In the genomic region with DNA sequence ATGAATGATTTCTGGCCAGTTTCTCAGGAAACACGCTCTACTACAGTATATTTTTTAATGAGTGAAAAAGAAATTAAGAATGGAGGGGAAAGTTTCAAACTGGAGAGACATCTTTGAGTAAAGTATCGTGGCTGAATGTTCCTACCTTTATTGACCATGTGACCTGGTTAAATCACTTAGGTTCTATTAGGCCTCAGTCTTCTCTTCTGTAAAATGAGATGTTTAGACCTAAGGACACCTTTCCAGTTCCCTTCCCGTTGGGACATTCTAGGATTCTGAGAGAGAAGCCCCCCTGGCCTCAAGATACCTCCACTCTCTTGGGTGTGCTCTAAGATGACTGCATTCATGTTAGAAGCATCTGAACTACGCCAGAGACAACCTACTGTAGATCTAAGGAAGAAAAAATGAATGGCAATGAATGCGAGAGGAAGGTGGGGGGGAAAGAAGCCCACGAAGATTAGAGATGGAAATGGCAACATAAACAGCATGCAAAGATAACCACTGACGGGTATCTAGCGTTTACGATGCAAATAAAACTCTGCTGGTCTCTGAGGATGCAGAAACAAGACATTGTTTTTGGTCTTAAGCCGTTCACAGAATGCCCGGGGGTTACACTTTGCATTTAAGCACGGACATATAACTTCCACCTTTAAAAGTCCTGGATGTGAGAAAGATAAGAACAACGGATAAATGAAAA, we compare ENCODE assay signal across 8 cellular contexts. TPM values are rescaled to one million over a fixed set of nuclear protein-coding genes. Genes with fewer than 3 reads are reported as not detected.
A peak's percentile ranks its signal among the peaks of the same experiment; 100 is the strongest.
DNase-seq lines count a peak whose midpoint lies in the region; ATAC-seq and TF ChIP-seq lines count a peak whose summit lies in the region.

No MANE protein-coding gene starts in this region.

- WGBS in transverse colon (ENCODE audit: low coverage in 1 of 2), 2 donors: 15 to 18% methylated on average over 12 to 13 of the region's 13 CpGs

- no peak for TF ChIP-seq POLR2A in transverse colon (IDR thresholded peaks at IDR 0.05)

- TF ChIP-seq EP300 in transverse colon (IDR thresholded peaks at IDR 0.05; ENCODE audit: low read depth): no peak

- peaks cover 8% of the 10 kb centered on the region for H3K27me3 Mint-ChIP-seq in activated T-helper 1 cell treated with anti-CD3 and anti-CD28 coated beads, Interleukin-12 subunit alpha, Interleukin-12 subunit beta, Interleukin-2, Interleukin-4 antibody, amounts not matched to agents 30 ng/mL and 10 ng/mL and 1 ng/mL, durations not matched to agents 14 hours and 24 hours and 36 hours (ENCODE audit: insufficient read depth)

- H3K4me3 ChIP-seq in GM12865 (ENCODE audit: low read depth, low read length) (peak overlapping the region; percentile 75), transverse colon (peak overlapping the region; percentile 8 to 100 (median 90))

- no peaks in the 10 kb centered on the region for H3K36me3 ChIP-seq in transverse colon

- H3K36me3 Mint-ChIP-seq in activated T-helper 1 cell treated with anti-CD3 and anti-CD28 coated beads, Interleukin-12 subunit alpha, Interleukin-12 subunit beta, Interleukin-2, Interleukin-4 antibody, amounts not matched to agents 30 ng/mL and 10 ng/mL and 1 ng/mL, durations not matched to agents 14 hours and 24 hours and 36 hours (ENCODE audit: low read depth): peaks cover 14% of the 10 kb centered on the region

- no peaks in the 10 kb centered on the region for H3K9me3 Mint-ChIP-seq in activated T-helper 1 cell treated with anti-CD3 and anti-CD28 coated beads, Interleukin-12 subunit alpha, Interleukin-12 subunit beta, Interleukin-2, Interleukin-4 antibody, amounts not matched to agents 30 ng/mL and 10 ng/mL and 1 ng/mL, durations not matched to agents 14 hours and 24 hours and 36 hours

- H3K27ac Mint-ChIP-seq in activated T-helper 1 cell treated with anti-CD3 and anti-CD28 coated beads, Interleukin-12 subunit alpha, Interleukin-12 subunit beta, Interleukin-2, Interleukin-4 antibody, amounts not matched to agents 30 ng/mL and 10 ng/mL and 1 ng/mL, durations not matched to agents 14 hours and 24 hours and 36 hours: peak overlapping the region; percentile 95

- H3K27ac ChIP-seq in layer of hippocampus (ENCODE audit: low read depth, low read length) (peak overlapping the region; percentile 66), transverse colon (peak overlapping the region; percentile 97 to 99 (median 98))

- H3K27me3 ChIP-seq in layer of hippocampus (ENCODE audit: control insufficient read depth, insufficient read depth, low read length) (no peaks in the 10 kb centered on the region), transverse colon (no peaks in the 10 kb centered on the region)

- in situ Hi-C loops in transverse colon (cut with MboI; ENCODE audit: low pct_ligation_motif_present in 1 of 4, low pct_unique_long_range_greater_than_20kb in 1 of 4, low sequenced_read_pairs in 3 of 4): no loop called here

- ATAC-seq in HG02870 (IDR thresholded peaks at IDR 0.05; ENCODE audit: unreplicated experiment): peak; percentile 1
- ATAC-seq in GM21526 (IDR thresholded peaks at IDR 0.05; ENCODE audit: low FRiP score, unreplicated experiment): no peak
- no peak for ATAC-seq in HG03460 (IDR thresholded peaks at IDR 0.05; ENCODE audit: unreplicated experiment)

- intact Hi-C loops in activated T-helper 1 cell treated with anti-CD3 and anti-CD28 coated beads, Interleukin-12 subunit alpha, Interleukin-12 subunit beta, Interleukin-2, Interleukin-4 antibody, amounts not matched to agents 30 ng/mL and 10 ng/mL and 1 ng/mL, durations not matched to agents 14 hours and 24 hours and 36 hours (cut with micrococcal nuclease): loop anchor here (1.0 to 10.0 kb wide), 7 partner anchors 16 to 1964 kb away; partner anchors contain the start of genes CCT2, MDM2, RAB3IP and SLC35E3
- intact Hi-C loops in transverse colon (cut with DNase I; ENCODE audit: low total_unique reads): no loop called here

- no peak for DNase-seq in GM12865 (ENCODE audit: low read depth)
- DNase-seq in activated T-helper 1 cell treated with anti-CD3 and anti-CD28 coated beads, Interleukin-12 subunit alpha, Interleukin-12 subunit beta, Interleukin-2, Interleukin-4 antibody, amounts not matched to agents 30 ng/mL and 10 ng/mL and 1 ng/mL, durations not matched to agents 14 hours and 24 hours and 36 hours (ENCODE audit: low spot score): no peak
- no peak for DNase-seq in transverse colon
- DNase-seq in NCI-H446 (lab: John Stamatoyannopoulos, UW): no peak

- H3K4me1 Mint-ChIP-seq in activated T-helper 1 cell treated with anti-CD3 and anti-CD28 coated beads, Interleukin-12 subunit alpha, Interleukin-12 subunit beta, Interleukin-2, Interleukin-4 antibody, amounts not matched to agents 30 ng/mL and 10 ng/mL and 1 ng/mL, durations not matched to agents 14 hours and 24 hours and 36 hours (ENCODE audit: low read depth): peaks cover 41% of the 10 kb centered on the region

- H3K9me3 ChIP-seq in transverse colon: no peaks in the 10 kb centered on the region

- H3K4me1 ChIP-seq in transverse colon: peaks cover 19 to 43% (median 37%) of the 10 kb centered on the region in 4 donors

- no peak for TF ChIP-seq CTCF in GM12865 (IDR thresholded peaks at IDR 0.05; ENCODE audit: insufficient read depth, low read depth, low read length, missing control alignments)
- TF ChIP-seq CTCF in transverse colon (IDR thresholded peaks at IDR 0.05): no peak

- H3K4me3 Mint-ChIP-seq in activated T-helper 1 cell treated with anti-CD3 and anti-CD28 coated beads, Interleukin-12 subunit alpha, Interleukin-12 subunit beta, Interleukin-2, Interleukin-4 antibody, amounts not matched to agents 30 ng/mL and 10 ng/mL and 1 ng/mL, durations not matched to agents 14 hours and 24 hours and 36 hours: peak overlapping the region; percentile 88

RNA-seq across cellular contexts. Expression of gene CPSF6, which starts 0.6 kb away (rescaled TPM):
- 114 and 115 TPM in 2 replicates for total RNA-seq in activated T-helper 1 cell treated with anti-CD3 and anti-CD28 coated beads, Interleukin-12 subunit alpha, Interleukin-12 subunit beta, Interleukin-2, Interleukin-4 antibody, amounts not matched to agents 30 ng/mL and 10 ng/mL and 1 ng/mL, durations not matched to agents 14 hours and 24 hours and 36 hours
- total RNA-seq in transverse colon: 10 to 100 TPM; 26.1 to 46.0 (median 33.8) TPM
